Comparison of ENCODE assay signal across 9 cellular contexts in the genomic region with DNA sequence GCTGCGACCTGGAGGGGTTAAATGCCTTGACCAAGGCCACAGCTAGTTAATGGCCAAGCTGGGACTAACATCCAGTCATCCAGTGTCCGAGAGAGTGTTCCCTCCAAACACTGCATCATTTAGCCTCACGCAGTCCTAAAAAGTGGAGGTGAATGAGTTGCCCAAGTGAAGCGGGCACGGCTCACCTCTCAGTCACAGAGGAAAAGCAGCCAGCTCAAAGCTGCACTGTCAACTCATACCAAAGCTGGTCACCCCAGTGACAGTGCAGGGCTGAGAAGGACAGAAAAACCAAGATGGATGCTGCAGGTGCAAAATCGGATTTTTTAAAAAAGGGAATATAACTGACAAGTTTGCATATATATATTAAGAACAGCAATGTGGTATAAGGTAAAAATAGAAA.
"Had no signal": no experiment of that assay in that cellular context is flagged by ENCODE, and none has a peak within 500 bp of the region (broad histone marks: within the 10 kb centered on the region; RNA-seq: fewer than 3 reads in every experiment).

No MANE protein-coding gene starts in this region.

- ATAC-seq: GM23338, HCT116, HepG2 had no signal

- H3K27ac ChIP-seq: HL-60 had no signal

- H3K4me1 ChIP-seq: HAP-1 had no signal

- H3K36me3 ChIP-seq: HAP-1 had no signal

- H3K4me2 ChIP-seq: GM23338 had no signal

- H3K9me3 ChIP-seq: HAP-1 had no signal

- DNase-seq: HFFc6 had no signal

- H3K36me3 Mint-ChIP-seq: IgD-negative memory B cell had no signal

- H2AFZ ChIP-seq: GM23338 had no signal

- H3K27ac Mint-ChIP-seq: HFFc6, IgD-negative memory B cell had no signal

- H3K4me3 Mint-ChIP-seq: GM23338, HFFc6, IgD-negative memory B cell had no signal

- H3K9me3 Mint-ChIP-seq: GM23338, HFFc6 had no signal

- H3K4me3 ChIP-seq: GM23338, HAP-1 had no signal

- FAIRE-seq: H1, H54, HepG2 had no signal
